ENCODE assay signal across 8 cellular contexts in genomic region chr11:612201-612960, GRCh38. TPM values are rescaled to one million over a fixed set of nuclear protein-coding genes. Genes with fewer than 3 reads are reported as not detected.
DNase-seq lines count a peak whose midpoint lies in the region; FAIRE-seq and TF ChIP-seq lines count a peak whose summit lies in the region.

No MANE protein-coding gene starts in this region.

- H3K27me3 ChIP-seq in bronchial epithelial cell (ENCODE audit: control insufficient read depth, insufficient read depth, low read length): no peaks in the 10 kb centered on the region

- H3K4me3 ChIP-seq in bronchial epithelial cell (ENCODE audit: low read depth, low read length) (no peak overlapping the region), coronary artery (no peak overlapping the region)

- H3K27me3 Mint-ChIP-seq in nephron progenitor cell (ENCODE audit: low read depth, poor library complexity): no peaks in the 10 kb centered on the region

- TF ChIP-seq CTCF in bronchial epithelial cell (IDR thresholded peaks at IDR 0.05; ENCODE audit: insufficient read depth, low read length, severe bottlenecking) (peak; percentile 31), nephron progenitor cell (IDR thresholded peaks at IDR 0.05) (no peak), coronary artery (IDR thresholded peaks at IDR 0.05) (no peak)

- peaks cover 45% of the 10 kb centered on the region for H3K36me3 ChIP-seq in bronchial epithelial cell (ENCODE audit: control insufficient read depth, insufficient read depth, low read length)

- no peaks in the 10 kb centered on the region for H3K9me3 Mint-ChIP-seq in nephron progenitor cell

- peak overlapping the region; percentile 45 for H3K4me3 Mint-ChIP-seq in nephron progenitor cell

- FAIRE-seq in bronchial epithelial cell (lab: Jason Lieb, UNC): no peak

- peaks cover 23% of the 10 kb centered on the region for H3K4me1 Mint-ChIP-seq in nephron progenitor cell

- DNase-seq in ELF-1 (ENCODE audit: low read depth, low spot score): peak; percentile 36
- peak; percentile 22 for DNase-seq in M059J (ENCODE audit: low read depth)
- no peak for DNase-seq in bronchial epithelial cell (ENCODE audit: low read depth)
- no peak for DNase-seq in nephron progenitor cell
- DNase-seq in SIG-M5 (lab: John Stamatoyannopoulos, UW): no peak
- no peak for DNase-seq in NCI-H1436 treated with DMSO at 0.1 percent for 48 hours (lab: John Stamatoyannopoulos, UW)
- DNase-seq in coronary artery (ENCODE audit: low spot score): no peak
- no peak for DNase-seq in anterior cingulate cortex (lab: John Stamatoyannopoulos, UW)

- no peak overlapping the region for H3K27ac ChIP-seq in coronary artery

- peak overlapping the region; percentile 78 for H3K27ac Mint-ChIP-seq in nephron progenitor cell

- peaks cover 17% of the 10 kb centered on the region for H3K36me3 Mint-ChIP-seq in nephron progenitor cell (ENCODE audit: low read depth)

RNA-seq across cellular contexts. Expression of gene IRF7, which starts 3.4 kb away (rescaled TPM):
- not detected in 2 replicates for total RNA-seq in M059J (2014; rRNA removed; shearing (Covaris generic))
- 15.3 and 18.2 TPM in 2 replicates for total RNA-seq in bronchial epithelial cell

RNA-seq across cellular contexts. Expression of gene CDHR5, which starts 12.4 kb away (rescaled TPM):
- not detected in 2 replicates for total RNA-seq in M059J (2014; rRNA removed; shearing (Covaris generic))
- total RNA-seq in bronchial epithelial cell: not detected in 2 replicates

RNA-seq across cellular contexts. Expression of gene SCT, which starts 14.6 kb away (rescaled TPM):
- total RNA-seq in M059J (2014; rRNA removed; shearing (Covaris generic)): not detected in 2 replicates
- not detected in 2 replicates for total RNA-seq in bronchial epithelial cell

RNA-seq across cellular contexts. Expression of gene DRD4, which starts 24.7 kb away (rescaled TPM):
- not detected in 2 replicates for total RNA-seq in M059J (2014; rRNA removed; shearing (Covaris generic))
- total RNA-seq in bronchial epithelial cell: 0.13 TPM in 1 of 2 replicates, not detected in the other

RNA-seq across cellular contexts. Expression of gene PHRF1, which starts 36.1 kb away (rescaled TPM):
- 17.0 and 24.3 TPM in 2 replicates for total RNA-seq in M059J (2014; rRNA removed; shearing (Covaris generic))
- total RNA-seq in bronchial epithelial cell: 21.1 and 26.1 TPM in 2 replicates

Comparison
In these comparisons a context has a peak if more than half of its experiments do, and no peak if none do; other contexts are left out.
1. DNase-seq: peak in ELF-1 (single experiment) and M059J (single experiment); none in bronchial epithelial cell (single experiment), nephron progenitor cell (single experiment), SIG-M5 (single experiment), NCI-H1436 treated with DMSO at 0.1 percent for 48 hours (single experiment), coronary artery (single experiment) and anterior cingulate cortex (0 of 58).
2. RNA of gene IRF7, which starts 3.4 kb away (total RNA-seq): 15.3 to 18.2 TPM in bronchial epithelial cell; not detected in M059J; every median in the first group is over 10 times any median in the second.